ENCODE assay signal across 19 cellular contexts in the genomic region with DNA sequence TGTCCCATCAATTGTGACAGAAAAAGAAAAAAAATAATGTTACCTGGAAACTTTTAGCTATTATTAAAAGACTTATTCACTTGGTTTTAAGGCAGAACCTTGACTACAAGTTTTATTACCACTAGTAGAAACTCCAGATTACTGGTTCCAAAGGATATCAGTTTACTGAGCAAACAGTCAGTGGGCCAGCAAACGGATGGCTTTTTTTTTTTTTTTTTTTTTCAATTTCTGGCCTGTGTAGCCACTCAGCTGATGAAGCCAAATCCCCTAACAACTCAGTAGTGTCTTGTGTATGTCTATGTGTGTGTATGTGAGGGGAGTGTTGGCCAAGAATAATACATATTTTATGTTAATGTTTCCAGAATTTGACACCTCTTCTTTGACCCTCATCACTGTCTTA.
A peak's percentile ranks its signal among the peaks of the same experiment; 100 is the strongest.
DNase-seq lines count a peak whose midpoint lies in the region; ATAC-seq and TF ChIP-seq lines count a peak whose summit lies in the region.
"Had no signal": no experiment of that assay in that cellular context is flagged by ENCODE, and none has a peak within 500 bp of the region (broad histone marks: within the 10 kb centered on the region; RNA-seq: fewer than 3 reads in every experiment).

No MANE protein-coding gene starts in this region.

- H3K9me2 ChIP-seq in PC-3 (replicated peaks; ENCODE audit: low read length) (no peaks in the 10 kb centered on the region), OCI-LY7 (ENCODE audit: insufficient read depth, low read length) (no peaks in the 10 kb centered on the region)

- no peaks in the 10 kb centered on the region for H3F3A ChIP-seq in PC-3 (ENCODE audit: low read length, unreplicated experiment)

- H3K36me3 ChIP-seq in PC-3 (ENCODE audit: low read depth, low read length) (no peaks in the 10 kb centered on the region), vagina (no peaks in the 10 kb centered on the region), OCI-LY7 (ENCODE audit: insufficient read depth, low read length) (no peaks in the 10 kb centered on the region)

- no peaks in the 10 kb centered on the region for H3K9me3 ChIP-seq in PC-3 (ENCODE audit: low read length)
- no peaks in the 10 kb centered on the region for H3K9me3 ChIP-seq in vagina
- H3K9me3 ChIP-seq in OCI-LY7 (ENCODE audit: low read length), result no peaks in the 10 kb centered on the region

- no peaks in the 10 kb centered on the region for H4K20me1 ChIP-seq in PC-3 (ENCODE audit: low read length)
- H4K20me1 ChIP-seq in OCI-LY7 (ENCODE audit: insufficient read depth, low read length), result no peaks in the 10 kb centered on the region

- no peaks in the 10 kb centered on the region for H3K36me3 Mint-ChIP-seq in nephron progenitor cell (ENCODE audit: low read depth)
- H3K36me3 Mint-ChIP-seq: IgD-negative memory B cell had no signal

- intact Hi-C loops in PC-3 (cut with micrococcal nuclease), result loop anchor here (10.0 kb wide), 2 partner anchors 53 to 347 kb away; no protein-coding TSS in a partner anchor
- intact Hi-C loops in vagina (cut with DNase I), result no loop called here
- intact Hi-C loops in OCI-LY7 (cut with micrococcal nuclease; ENCODE audit: unreplicated experiment), result no loop called here

- CTCF ChIA-PET in PC-3 (lab: Charles Lee), result interaction anchor here (0.6 to 0.7 kb wide), 3 partner anchors 161 to 1264 kb away, joined by 3 to 6 read pairs (median 5); no protein-coding TSS in a partner anchor
- CTCF ChIA-PET in OCI-LY7 (lab: Charles Lee; ENCODE audit: unreplicated experiment), result no interaction called here

- POLR2A ChIA-PET in PC-3 (lab: Charles Lee; ENCODE audit: unreplicated experiment), result interaction anchor here (0.6 kb wide), 1 partner anchor 105 kb away, joined by 4 read pairs; no protein-coding TSS in a partner anchor
- POLR2A ChIA-PET in OCI-LY7 (lab: Charles Lee), result interaction anchor here (0.6 to 1.2 kb wide), 3 partner anchors 12 to 1001 kb away, joined by 3 to 6 read pairs (median 6); no protein-coding TSS in a partner anchor

- no peaks in the 10 kb centered on the region for H3K27me3 ChIP-seq in PC-3 (ENCODE audit: low read length)
- no peaks in the 10 kb centered on the region for H3K27me3 ChIP-seq in vagina

- H3K9me3 Mint-ChIP-seq in nephron progenitor cell, result no peaks in the 10 kb centered on the region
- H3K9me3 Mint-ChIP-seq: GM23338 had no signal

- DNase-seq in DMS53 treated with DMSO at 0.1 percent for 48 hours (lab: John Stamatoyannopoulos, UW; ENCODE audit: unreplicated experiment), result peak; percentile 54
- DNase-seq in HuH-7 (ENCODE audit: low spot score), result peak; percentile 20
- DNase-seq in PC-3, result peak; percentile 18
- no peak for DNase-seq in nephron progenitor cell
- DNase-seq in activated CD4-positive, alpha-beta T cell treated with anti-CD3 and anti-CD28 coated beads for 1 hour, result no peak
- DNase-seq in vagina (ENCODE audit: extremely low spot score in 2 of 2), result no peak
- no peak for DNase-seq in OCI-LY7 (ENCODE audit: low spot score)
- no peak for DNase-seq in NCI-H524 treated with DMSO at 0.1 percent for 48 hours (lab: John Stamatoyannopoulos, UW)
- DNase-seq: C1 segment of cervical spinal cord; Calu3; CD4-positive, alpha-beta T cell; DMS 273 treated with DMSO at 0.1 percent for 48 hours; DMS79 treated with DMSO at 0.1 percent for 48 hours; EL; H7; HFFc6 had no signal

- peak overlapping the region; percentile 60 for H3K27ac Mint-ChIP-seq in nephron progenitor cell
- H3K27ac Mint-ChIP-seq: B cell; CD4-positive, alpha-beta T cell; GM23338; HFFc6; IgD-negative memory B cell had no signal

- H3K4me1 ChIP-seq in PC-3 (ENCODE audit: insufficient read depth, low read length), result no peaks in the 10 kb centered on the region; the same call in 1 of the 2 replicates
- no peaks in the 10 kb centered on the region for H3K4me1 ChIP-seq in vagina
- H3K4me1 ChIP-seq in OCI-LY7 (ENCODE audit: insufficient read depth, low read length, poor library complexity, severe bottlenecking), result no peaks in the 10 kb centered on the region

- TF ChIP-seq CTCF in PC-3 (conservative IDR thresholded peaks at IDR 0.05; ENCODE audit: low read depth, low read length) (no peak), nephron progenitor cell (IDR thresholded peaks at IDR 0.05) (no peak), vagina (IDR thresholded peaks at IDR 0.05) (no peak), OCI-LY7 (conservative IDR thresholded peaks at IDR 0.05; ENCODE audit: low read length) (no peak)

- peak; percentile 67 for ATAC-seq in PC-3
- ATAC-seq: GM23338 had no signal

- H3K4me3 Mint-ChIP-seq in nephron progenitor cell, result no peak overlapping the region
- H3K4me3 Mint-ChIP-seq: B cell; CD4-positive, alpha-beta T cell; GM23338; HFFc6; IgD-negative memory B cell had no signal

- H2AFZ ChIP-seq in PC-3 (ENCODE audit: low read length), result no peak overlapping the region
- H2AFZ ChIP-seq in OCI-LY7 (ENCODE audit: low read length), result no peak overlapping the region
- H2AFZ ChIP-seq: GM23338 had no signal

- H3K27ac ChIP-seq in PC-3 (ENCODE audit: low read length), result no peak overlapping the region
- H3K27ac ChIP-seq in vagina, result no peak overlapping the region
- H3K27ac ChIP-seq in OCI-LY7 (ENCODE audit: low read depth, low read length, poor library complexity, severe bottlenecking), result no peak overlapping the region

- BruUV-seq in PC-3 (replicated peaks; lab: Mats Ljungman, UMichigan), result no TSS peak
- BruUV-seq in OCI-LY7 (replicated peaks; lab: Mats Ljungman, UMichigan), result no TSS peak

- H3K4me3 ChIP-seq in PC-3 (ENCODE audit: low read length), result no peak overlapping the region
- no peak overlapping the region for H3K4me3 ChIP-seq in vagina
- H3K4me3 ChIP-seq in OCI-LY7 (ENCODE audit: low read depth, low read length, poor library complexity, severe bottlenecking), result no peak overlapping the region
- H3K4me3 ChIP-seq: GM23338 had no signal

- peaks cover 34% of the 10 kb centered on the region for H3K4me1 Mint-ChIP-seq in nephron progenitor cell
- H3K4me1 Mint-ChIP-seq: B cell, GM23338, IgD-negative memory B cell had no signal

- no peak overlapping the region for H3K9ac ChIP-seq in PC-3 (ENCODE audit: low read length)

- no peak overlapping the region for H3K4me2 ChIP-seq in PC-3 (ENCODE audit: low read length)
- no peak overlapping the region for H3K4me2 ChIP-seq in OCI-LY7 (ENCODE audit: low read length)
- H3K4me2 ChIP-seq: GM23338 had no signal

- no peak for TF ChIP-seq POLR2A in vagina (IDR thresholded peaks at IDR 0.05)

- no peaks in the 10 kb centered on the region for H3K27me3 Mint-ChIP-seq in nephron progenitor cell (ENCODE audit: low read depth, poor library complexity)
- H3K27me3 Mint-ChIP-seq: B cell; CD4-positive, alpha-beta T cell; IgD-negative memory B cell had no signal

- no peaks in the 10 kb centered on the region for H3K79me2 ChIP-seq in PC-3 (ENCODE audit: low read length)
- H3K79me2 ChIP-seq in OCI-LY7 (ENCODE audit: insufficient read depth, low read depth, low read length), result no peaks in the 10 kb centered on the region

Comparison
In these comparisons a context has a peak if more than half of its experiments do, and no peak if none do; other contexts are left out.
1. DNase-seq: peak in DMS53 treated with DMSO at 0.1 percent for 48 hours (single experiment), HuH-7 (single experiment) and PC-3 (single experiment); none in nephron progenitor cell (single experiment), activated CD4-positive, alpha-beta T cell treated with anti-CD3 and anti-CD28 coated beads for 1 hour (single experiment), vagina (0 of 2), OCI-LY7 (single experiment) and NCI-H524 treated with DMSO at 0.1 percent for 48 hours (single experiment).